In genomic region chr5:151680944-151681427, GRCh38 we compare ENCODE assay signal across 15 cellular contexts. TPM values are rescaled to one million over a fixed set of nuclear protein-coding genes. Genes with fewer than 3 reads are reported as not detected.
DNase-seq lines count a peak whose midpoint lies in the region; ATAC-seq, FAIRE-seq and TF ChIP-seq lines count a peak whose summit lies in the region.
"Had no signal": no experiment of that assay in that cellular context is flagged by ENCODE, and none has a peak within 500 bp of the region (broad histone marks: within the 10 kb centered on the region; RNA-seq: fewer than 3 reads in every experiment).

No MANE protein-coding gene starts in this region.

- H3K4me3 ChIP-seq in AG04449 (ENCODE audit: low read depth, low read length) (peak overlapping the region; percentile 48), kidney (ENCODE audit: low read length in 2 of 2) (no peak overlapping the region), skeletal muscle satellite cell (ENCODE audit: low read length) (peak overlapping the region; percentile 46)

- H3K9me3 ChIP-seq in kidney (ENCODE audit: control insufficient read depth in 1 of 2, low read length in 2 of 2), result no peaks in the 10 kb centered on the region
- H3K9me3 ChIP-seq in skeletal muscle satellite cell (replicated peaks; ENCODE audit: low read length), result no peaks in the 10 kb centered on the region

- POLR2A ChIA-PET in AG04449 (lab: Yijun Ruan, JAX), result interaction anchor here (3.1 to 16.5 kb wide), 5 partner anchors 8 to 61 kb away, joined by 24 to 383 read pairs (median 94); no protein-coding TSS in a partner anchor

- ATAC-seq in HG02981 (IDR thresholded peaks at IDR 0.05; ENCODE audit: unreplicated experiment), result no peak
- ATAC-seq: activated naive CD8-positive, alpha-beta T cell treated with anti-CD3 and anti-CD28 coated beads, Interleukin-2, amount 50 U/mL, for 24 hours; naive thymus-derived CD8-positive, alpha-beta T cell; stimulated activated naive CD8-positive, alpha-beta T cell treated with anti-CD3 and anti-CD28 coated beads, Interleukin-15, Interleukin-2, amounts not matched to agents 100 U/mL and 50 U/mL, for 24 hours had no signal

- intact Hi-C loops in kidney (cut with DNase I), result no loop called here

- no peaks in the 10 kb centered on the region for H3K27me3 ChIP-seq in skeletal muscle satellite cell (ENCODE audit: control insufficient read depth, insufficient read depth, low read length)

- DNase-seq in AG04449 (ENCODE audit: low read depth, low spot score) (no peak), caudate nucleus (lab: John Stamatoyannopoulos, UW) (peak in 10 of 61 donors; percentile 4 to 48 (median 12)), kidney (no peak), OCI-M2 (lab: John Stamatoyannopoulos, UW; ENCODE audit: unreplicated experiment) (no peak), GM19238 (ENCODE audit: insufficient read length, low spot score) (no peak), HTR-8/SVneo (ENCODE audit: insufficient read length, low spot score) (no peak)
- DNase-seq: activated naive CD8-positive, alpha-beta T cell treated with anti-CD3 and anti-CD28 coated beads, Interleukin-2, amount 50 U/mL, for 24 hours; EL; endodermal cell; MM.1S; naive thymus-derived CD8-positive, alpha-beta T cell; NCI-H446; stimulated activated naive CD8-positive, alpha-beta T cell treated with anti-CD3 and anti-CD28 coated beads, Interleukin-15, Interleukin-2, amounts not matched to agents 100 U/mL and 50 U/mL, for 24 hours had no signal

- CTCF ChIA-PET in AG04449 (lab: Yijun Ruan, JAX), result interaction anchor here (2.2 to 12.0 kb wide), 4 partner anchors 8 to 59 kb away, joined by 8 to 198 read pairs (median 24); no protein-coding TSS in a partner anchor

- H3K4me2 ChIP-seq in skeletal muscle satellite cell (ENCODE audit: low read length), result peak overlapping the region; percentile 91

- H3K27ac ChIP-seq in caudate nucleus (ENCODE audit: low read depth, low read length), result peak overlapping the region; percentile 39
- H3K27ac ChIP-seq in kidney (ENCODE audit: low read depth in 2 of 2, low read length in 2 of 2), result peak overlapping the region; percentile 2 to 45

- FAIRE-seq in kidney (lab: Jason Lieb, UNC), result no peak
- no peak for FAIRE-seq in HTR-8/SVneo (lab: Jason Lieb, UNC)

- peaks cover 0 to 2% of the 10 kb centered on the region in 2 donors for H3K36me3 ChIP-seq in kidney (ENCODE audit: control insufficient read depth in 1 of 2, insufficient read depth in 2 of 2, low read length in 2 of 2)
- H3K36me3 ChIP-seq in skeletal muscle satellite cell (ENCODE audit: insufficient read depth, low read length), result peaks cover 85% of the 10 kb centered on the region

- peaks cover 29 to 46% of the 10 kb centered on the region in 2 donors for H3K4me1 ChIP-seq in kidney (ENCODE audit: control insufficient read depth in 1 of 2, insufficient read depth in 1 of 2, low read depth in 1 of 2, low read length in 2 of 2)
- peaks cover 79% of the 10 kb centered on the region for H3K4me1 ChIP-seq in skeletal muscle satellite cell (ENCODE audit: control insufficient read depth, insufficient read depth, low read length)

- peak overlapping the region in 1 of 2 donors; percentile 24 for H3K9ac ChIP-seq in kidney (ENCODE audit: low read length in 2 of 2)
- peak overlapping the region; percentile 45 for H3K9ac ChIP-seq in skeletal muscle satellite cell (ENCODE audit: low read depth, low read length)

- TF ChIP-seq CTCF in AG04449 (IDR thresholded peaks at IDR 0.05; ENCODE audit: insufficient read depth, low read length, missing control alignments) (no peak), kidney (IDR thresholded peaks at IDR 0.05; ENCODE audit: borderline replicate concordance, extremely low read depth, insufficient read depth) (no peak)

RNA-seq across cellular contexts. Expression of gene SPARC, which starts 5.7 kb away (rescaled TPM):
- 637 TPM for total RNA-seq in kidney
- polyA plus RNA-seq in kidney (ENCODE audit: insufficient read depth, low read depth, low replicate concordance), result 581 TPM
- total RNA-seq in skeletal muscle satellite cell (2012; rRNA removed), result 652 and 1,273 TPM in 2 replicates
- total RNA-seq: naive thymus-derived CD8-positive, alpha-beta T cell had no signal
- polyA plus RNA-seq: naive thymus-derived CD8-positive, alpha-beta T cell had no signal

Comparison
In these comparisons a context has a peak if more than half of its experiments do, and no peak if none do; other contexts are left out.
1. H3K4me3 ChIP-seq: peak in AG04449 (single experiment) and skeletal muscle satellite cell (single experiment); none in kidney (0 of 2).